In the genomic region with DNA sequence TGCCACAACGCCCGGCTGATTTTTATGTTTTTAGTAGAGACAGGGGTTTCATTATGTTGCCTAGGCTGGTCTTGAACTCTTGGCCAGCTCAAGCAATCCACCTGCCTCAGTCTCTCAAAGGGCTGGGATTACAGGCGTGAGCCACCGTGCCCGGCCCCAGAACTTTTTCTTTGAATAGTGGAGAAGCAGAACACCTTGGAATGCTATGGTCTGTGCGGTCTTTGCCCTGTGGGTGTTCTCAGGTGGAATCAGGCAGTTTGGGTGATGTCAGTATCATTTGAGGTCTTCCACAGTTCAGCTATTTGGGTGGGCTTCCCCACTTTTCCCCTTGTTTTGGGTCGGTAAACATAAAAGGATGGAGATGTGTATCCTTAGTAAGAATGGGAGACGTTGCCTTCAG, we compare ENCODE assay signal across 17 cellular contexts.
"Had no signal": no experiment of that assay in that cellular context is flagged by ENCODE, and none has a peak within 500 bp of the region (broad histone marks: within the 10 kb centered on the region; RNA-seq: fewer than 3 reads in every experiment).

No MANE protein-coding gene starts in this region.

- H3K27me3 Mint-ChIP-seq: activated CD4-positive, alpha-beta memory T cell treated with anti-CD3 and anti-CD28 coated beads for 36 hours; activated naive CD4-positive, alpha-beta T cell treated with anti-CD3 and anti-CD28 coated beads, Interleukin-2, amount 10 ng/mL, durations not matched to agents 7 days and 5 days had no signal

- ATAC-seq: left lobe of liver had no signal

- H3K4me3 Mint-ChIP-seq: activated CD4-positive, alpha-beta memory T cell treated with anti-CD3 and anti-CD28 coated beads for 36 hours; activated naive CD4-positive, alpha-beta T cell treated with anti-CD3 and anti-CD28 coated beads, Interleukin-2, amount 10 ng/mL, durations not matched to agents 7 days and 5 days; nephron; T-helper 1 cell treated with Interleukin-12 subunit alpha and Interleukin-12 subunit beta and Interleukin-4 antibody, amounts not matched to agents 30 μg/mL and 1 μg/mL, for 36 hours had no signal

- H3K9me3 Mint-ChIP-seq: activated CD4-positive, alpha-beta memory T cell treated with anti-CD3 and anti-CD28 coated beads for 36 hours; activated naive CD4-positive, alpha-beta T cell treated with anti-CD3 and anti-CD28 coated beads, Interleukin-2, amount 10 ng/mL, durations not matched to agents 7 days and 5 days; activated T-cell treated with anti-CD3 and anti-CD28 coated beads, Interleukin-2, amount 50 U/mL, for 72 hours; nephron; T-helper 1 cell treated with Interleukin-12 subunit alpha and Interleukin-12 subunit beta and Interleukin-4 antibody, amounts not matched to agents 30 μg/mL and 1 μg/mL, for 36 hours had no signal

- H3K4me3 ChIP-seq: coronary artery, lung had no signal

- DNase-seq: activated CD4-positive, alpha-beta memory T cell treated with anti-CD3 and anti-CD28 coated beads for 36 hours; activated CD4-positive, alpha-beta T cell treated with anti-CD3 and anti-CD28 coated beads for 48 hours; activated CD4-positive, CD25-positive, alpha-beta regulatory T cell; activated effector memory CD4-positive, alpha-beta T cell treated with anti-CD3 and anti-CD28 coated beads, Interleukin-2, amount 50 U/mL, for 16 hours; activated naive CD4-positive, alpha-beta T cell treated with anti-CD3 and anti-CD28 coated beads, Interleukin-2, amount 10 ng/mL, durations not matched to agents 7 days and 5 days; activated T-cell treated with anti-CD3 and anti-CD28 coated beads, Interleukin-2, amount 50 U/mL, for 72 hours; anterior cingulate cortex; kidney; midbrain; stimulated activated CD4-positive, alpha-beta T cell treated with anti-CD3 and anti-CD28 coated beads, Interleukin-2, amount 100 ng/mL, for 48 hours; stimulated activated naive CD4-positive, alpha-beta T cell; T1000 had no signal

- H3K36me3 Mint-ChIP-seq: activated CD4-positive, alpha-beta memory T cell treated with anti-CD3 and anti-CD28 coated beads for 36 hours; activated naive CD4-positive, alpha-beta T cell treated with anti-CD3 and anti-CD28 coated beads, Interleukin-2, amount 10 ng/mL, durations not matched to agents 7 days and 5 days had no signal

- H3K27ac Mint-ChIP-seq: activated CD4-positive, alpha-beta memory T cell treated with anti-CD3 and anti-CD28 coated beads for 36 hours; activated naive CD4-positive, alpha-beta T cell treated with anti-CD3 and anti-CD28 coated beads, Interleukin-2, amount 10 ng/mL, durations not matched to agents 7 days and 5 days; activated T-cell treated with anti-CD3 and anti-CD28 coated beads, Interleukin-2, amount 50 U/mL, for 72 hours; T-helper 1 cell treated with Interleukin-12 subunit alpha and Interleukin-12 subunit beta and Interleukin-4 antibody, amounts not matched to agents 30 μg/mL and 1 μg/mL, for 36 hours had no signal
